Comparison of ENCODE assay signal across 8 cellular contexts in the genomic region with DNA sequence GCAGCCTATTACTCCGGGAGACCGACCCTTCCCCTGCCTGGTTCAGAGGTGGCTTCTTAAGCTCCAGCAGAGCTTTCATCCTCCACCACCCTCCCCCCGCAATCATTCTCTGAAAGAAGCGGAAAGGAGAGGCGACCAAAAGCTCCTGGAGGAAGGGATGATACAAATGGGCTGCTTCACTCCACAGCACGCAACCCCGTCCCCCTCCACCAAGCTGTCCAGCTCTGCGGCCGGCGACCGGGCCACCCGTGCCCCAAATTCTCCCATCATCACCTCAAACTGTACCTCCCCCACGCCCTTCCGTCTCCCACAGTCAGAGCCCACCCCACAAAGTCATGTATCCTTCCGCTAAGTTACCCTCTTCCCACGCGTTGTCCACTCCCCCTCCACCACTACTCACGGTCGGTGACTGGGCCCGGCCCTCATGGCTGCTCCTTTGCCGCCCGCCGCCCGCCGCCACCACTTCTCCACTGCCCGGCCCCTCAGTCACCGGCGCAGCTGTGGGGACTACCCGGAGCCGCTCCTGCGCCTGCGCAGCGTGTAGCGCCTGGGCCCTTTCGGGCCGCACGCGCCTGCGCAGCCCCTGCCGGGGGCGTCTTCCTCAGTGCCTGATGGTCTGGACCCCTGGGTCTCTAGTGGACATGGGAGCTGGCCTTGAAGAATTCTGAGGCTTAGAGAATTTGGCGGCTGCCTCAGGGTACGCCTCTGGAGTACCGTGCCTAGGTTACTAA.
DNase-seq lines count a peak whose midpoint lies in the region; ATAC-seq and TF ChIP-seq lines count a peak whose summit lies in the region.

A gene with protein sequence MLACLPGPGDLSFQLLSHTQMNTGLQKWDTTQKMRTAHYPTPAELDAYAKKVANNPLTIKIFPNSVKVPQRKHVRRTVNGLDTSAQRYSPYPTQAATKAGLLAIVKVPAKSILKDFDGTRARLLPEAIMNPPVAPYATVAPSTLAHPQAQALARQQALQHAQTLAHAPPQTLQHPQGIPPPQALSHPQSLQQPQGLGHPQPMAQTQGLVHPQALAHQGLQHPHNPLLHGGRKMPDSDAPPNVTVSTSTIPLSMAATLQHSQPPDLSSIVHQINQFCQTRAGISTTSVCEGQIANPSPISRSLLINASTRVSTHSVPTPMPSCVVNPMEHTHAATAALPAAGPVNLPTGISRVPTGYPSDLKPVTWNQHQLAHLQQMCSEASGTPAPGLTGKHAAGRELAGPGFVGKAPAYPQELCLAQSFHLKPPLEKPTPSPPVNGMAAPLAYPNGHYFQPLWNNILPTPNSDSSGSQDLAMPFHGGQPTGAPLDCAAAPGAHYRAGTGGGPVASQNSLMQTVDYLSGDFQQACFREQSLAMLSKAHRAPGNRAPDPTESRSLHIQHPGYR (minus strand): TSS at position 509 of the 731 bp plus-strand sequence. CDS start 76,123 bp downstream, outside the sequence.

- peak within 1 kb of the TSS; percentile 89 to 100 (median 94) for H3K4me3 Mint-ChIP-seq in nephron

- H3K36me3 Mint-ChIP-seq in nephron (ENCODE audit: low read depth): no peaks in the 10 kb centered on the region

- peaks cover 9% of the 10 kb centered on the region for H3K4me1 Mint-ChIP-seq in nephron

- TF ChIP-seq CTCF in nephron (IDR thresholded peaks at IDR 0.05; ENCODE audit: unreplicated experiment in 3 of 3): no peak

- H3K27me3 Mint-ChIP-seq in nephron (ENCODE audit: low read depth): peaks cover 3% of the 10 kb centered on the region

- H3K27ac Mint-ChIP-seq in nephron: peak within 1 kb of the TSS; percentile 80 to 99 (median 95)

- H3K9me3 Mint-ChIP-seq in nephron: no peaks in the 10 kb centered on the region

- peak; percentile 84 for ATAC-seq in GM21825 (IDR thresholded peaks at IDR 0.05; ENCODE audit: unreplicated experiment)
- ATAC-seq in stimulated activated naive CD8-positive, alpha-beta T cell treated with anti-CD3 and anti-CD28 coated beads, Interleukin-15, Interleukin-2, amounts not matched to agents 100 U/mL and 50 U/mL, for 24 hours: peak; percentile 98

- DNase-seq in DMS153 treated with DMSO at 0.1 percent for 48 hours (lab: John Stamatoyannopoulos, UW; ENCODE audit: unreplicated experiment) (peak; percentile 77), LoVo (ENCODE audit: low spot score) (peak; percentile 89), SHP77 treated with DMSO at 0.1 percent for 48 hours (lab: John Stamatoyannopoulos, UW) (peak; percentile 70), fibroblast of the conjunctiva (ENCODE audit: low read depth) (peak; percentile 60)
- peak; percentile 79 for DNase-seq in activated effector memory CD4-positive, alpha-beta T cell treated with Interleukin-2 at 50 U/mL for 16 hours
- peak; percentile 90 for DNase-seq in stimulated activated naive CD8-positive, alpha-beta T cell treated with anti-CD3 and anti-CD28 coated beads, Interleukin-15, Interleukin-2, amounts not matched to agents 100 U/mL and 50 U/mL, for 24 hours

Comparison
In these comparisons a context has a peak if more than half of its experiments do, and no peak if none do; other contexts are left out.
1. Peak in every context shown above with its lines: DNase-seq and ATAC-seq.